Comparison of ENCODE assay signal across 17 cellular contexts in the genomic region with DNA sequence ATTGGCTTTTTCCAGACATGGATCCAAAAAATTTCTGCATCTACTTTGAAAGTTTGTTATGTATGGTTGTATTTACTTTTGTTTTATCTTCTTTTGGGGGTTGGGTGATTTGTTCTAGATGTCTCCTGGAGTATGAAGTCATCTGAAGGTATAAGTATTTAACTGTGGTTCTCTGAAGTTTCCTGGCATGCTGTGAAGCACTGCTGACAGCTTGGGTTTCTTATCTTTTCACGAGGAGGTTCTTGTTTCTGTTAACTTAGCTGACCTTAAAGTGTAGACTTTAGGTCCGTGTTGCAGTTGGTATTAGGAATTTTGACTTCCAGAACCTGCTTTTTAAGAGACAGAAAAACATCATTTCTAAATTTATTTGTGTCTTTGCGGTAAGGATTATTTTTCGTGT. TPM values are rescaled to one million over a fixed set of nuclear protein-coding genes. Genes with fewer than 3 reads are reported as not detected.
DNase-seq lines count a peak whose midpoint lies in the region; ATAC-seq and TF ChIP-seq lines count a peak whose summit lies in the region.
"Had no signal": no experiment of that assay in that cellular context is flagged by ENCODE, and none has a peak within 500 bp of the region (broad histone marks: within the 10 kb centered on the region; RNA-seq: fewer than 3 reads in every experiment).

No MANE protein-coding gene starts in this region.

- H3K36me3 Mint-ChIP-seq in activated naive CD8-positive, alpha-beta T cell treated with anti-CD3 and anti-CD28 coated beads for 36 hours: peaks cover 29% of the 10 kb centered on the region
- H3K36me3 Mint-ChIP-seq in immature natural killer cell: peaks cover 0 to 21% (median 12%) of the 10 kb centered on the region in 3 donors

- H3K36me3 ChIP-seq in right atrium auricular region (peaks cover 25% of the 10 kb centered on the region), uterus (no peaks in the 10 kb centered on the region)

- peaks cover 30% of the 10 kb centered on the region for H3K4me1 Mint-ChIP-seq in activated naive CD8-positive, alpha-beta T cell treated with anti-CD3 and anti-CD28 coated beads for 36 hours
- peaks cover 37 to 57% of the 10 kb centered on the region in 2 donors for H3K4me1 Mint-ChIP-seq in immature natural killer cell

- TF ChIP-seq CTCF in right atrium auricular region (IDR thresholded peaks at IDR 0.05) (no peak), uterus (IDR thresholded peaks at IDR 0.05) (no peak)

- no peaks in the 10 kb centered on the region for H3K27me3 Mint-ChIP-seq in activated naive CD8-positive, alpha-beta T cell treated with anti-CD3 and anti-CD28 coated beads for 36 hours
- H3K27me3 Mint-ChIP-seq in immature natural killer cell (ENCODE audit: low read depth in 3 of 3): peaks cover 0 to 2% (median 0%) of the 10 kb centered on the region in 3 donors
- H3K27me3 Mint-ChIP-seq: activated B cell treated with CpG ODN at 0.5 μM for 24 hours had no signal

- H3K4me3 ChIP-seq in right atrium auricular region: no peak overlapping the region
- no peak overlapping the region for H3K4me3 ChIP-seq in uterus
- H3K4me3 ChIP-seq: HAP-1, lower lobe of right lung, PC-9, stomach had no signal

- TF ChIP-seq POLR2A in uterus (IDR thresholded peaks at IDR 0.05): no peak

- peak overlapping the region; percentile 30 for H3K27ac Mint-ChIP-seq in activated naive CD8-positive, alpha-beta T cell treated with anti-CD3 and anti-CD28 coated beads for 36 hours
- peak overlapping the region in 5 of 6 donors; percentile 3 to 77 (median 6) for H3K27ac Mint-ChIP-seq in immature natural killer cell
- H3K27ac Mint-ChIP-seq: activated B cell treated with CpG ODN at 0.5 μM for 24 hours had no signal

- H3K4me1 ChIP-seq in right atrium auricular region: peaks cover 0 to 19% of the 10 kb centered on the region in 2 donors
- no peaks in the 10 kb centered on the region for H3K4me1 ChIP-seq in uterus

- ATAC-seq in Right ventricle myocardium superior (ENCODE audit: poor library complexity) (peak; percentile 73), GM19023 (IDR thresholded peaks at IDR 0.05; ENCODE audit: unreplicated experiment) (no peak), GM18511 (IDR thresholded peaks at IDR 0.05; ENCODE audit: unreplicated experiment) (no peak)

- no peaks in the 10 kb centered on the region for H3K9me3 Mint-ChIP-seq in activated naive CD8-positive, alpha-beta T cell treated with anti-CD3 and anti-CD28 coated beads for 36 hours
- H3K9me3 Mint-ChIP-seq in immature natural killer cell: no peaks in the 10 kb centered on the region
- H3K9me3 Mint-ChIP-seq: activated B cell treated with CpG ODN at 0.5 μM for 24 hours had no signal

- intact Hi-C loops in Right ventricle myocardium superior (cut with DNase I) (no loop called here), uterus (cut with DNase I; ENCODE audit: low total_unique reads) (no loop called here)

- no peak overlapping the region for H3K4me3 Mint-ChIP-seq in activated naive CD8-positive, alpha-beta T cell treated with anti-CD3 and anti-CD28 coated beads for 36 hours
- no peak overlapping the region for H3K4me3 Mint-ChIP-seq in immature natural killer cell
- H3K4me3 Mint-ChIP-seq: activated B cell treated with CpG ODN at 0.5 μM for 24 hours had no signal

- H3K27me3 ChIP-seq in right atrium auricular region (no peaks in the 10 kb centered on the region), uterus (no peaks in the 10 kb centered on the region)
- H3K27me3 ChIP-seq: neutrophil, stomach had no signal

- H3K27ac ChIP-seq in right atrium auricular region: peak overlapping the region in 1 of 2 donors; percentile 1
- H3K27ac ChIP-seq in uterus: no peak overlapping the region
- H3K27ac ChIP-seq: lower lobe of right lung, neutrophil, PC-9, stomach had no signal

- no peak for DNase-seq in Right ventricle myocardium superior
- no peak for DNase-seq in right atrium auricular region (ENCODE audit: low spot score)
- no peak for DNase-seq in activated naive CD8-positive, alpha-beta T cell treated with anti-CD3 and anti-CD28 coated beads for 36 hours
- no peak for DNase-seq in immature natural killer cell
- no peak for DNase-seq in DMS53 (lab: John Stamatoyannopoulos, UW)
- DNase-seq in uterus: no peak
- DNase-seq: activated B cell treated with CpG ODN at 0.5 μM for 24 hours, DMS153, lower lobe of right lung, NCI-H146, NCI-H446 treated with DMSO at 0.1 percent for 48 hours, PC-9, stomach had no signal

- no peaks in the 10 kb centered on the region for H3K9me3 ChIP-seq in right atrium auricular region
- H3K9me3 ChIP-seq in uterus: no peaks in the 10 kb centered on the region
- H3K9me3 ChIP-seq: HAP-1, lower lobe of right lung, neutrophil, stomach had no signal

RNA-seq across cellular contexts. Expression of gene GLS, which starts 15.9 kb away (rescaled TPM):
- total RNA-seq in Right ventricle myocardium superior (52.3 TPM), right atrium auricular region (10 to 100 TPM; 53.7 to 77.2 TPM), uterus (100 to 1,000 TPM in 3 of 4 donors, 10 to 100 TPM in 1; 89.7 to 202 (median 156) TPM)
- total RNA-seq in activated naive CD8-positive, alpha-beta T cell treated with anti-CD3 and anti-CD28 coated beads for 36 hours: 100 to 1,000 TPM; 192 to 201 TPM
- polyA plus RNA-seq in immature natural killer cell: 10 to 100 TPM; 20.5 to 37.8 (median 29.7) TPM
